Comparison of ENCODE assay signal across 16 cellular contexts in the genomic region with DNA sequence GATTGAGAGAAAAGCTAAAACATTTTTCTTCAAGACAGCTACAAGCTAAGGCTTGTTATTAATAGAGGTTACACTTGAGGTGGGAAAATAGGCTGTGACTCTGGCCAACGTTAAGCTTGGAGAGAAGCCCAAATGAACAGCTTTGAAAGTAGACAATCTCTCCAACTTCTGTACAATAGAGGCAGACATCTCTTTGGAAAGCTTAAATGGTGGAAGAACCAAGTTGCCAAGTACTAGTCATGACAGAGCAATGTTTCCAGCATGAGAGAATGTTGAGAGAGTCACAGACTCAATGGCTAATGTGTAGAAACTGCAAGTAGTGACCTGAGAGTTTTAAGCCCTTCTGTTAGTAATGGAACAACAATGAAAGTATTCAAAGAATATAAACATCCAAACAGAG.
DNase-seq lines count a peak whose midpoint lies in the region; ATAC-seq, FAIRE-seq and TF ChIP-seq lines count a peak whose summit lies in the region.
"Had no signal": no experiment of that assay in that cellular context is flagged by ENCODE, and none has a peak within 500 bp of the region (broad histone marks: within the 10 kb centered on the region; RNA-seq: fewer than 3 reads in every experiment).

No MANE protein-coding gene starts in this region.

- no peak overlapping the region for H3K4me2 ChIP-seq in astrocyte (ENCODE audit: low read length)

- H3K4me3 ChIP-seq in astrocyte (ENCODE audit: insufficient read depth, low read depth, low read length) (no peak overlapping the region), foreskin fibroblast (ENCODE audit: low read depth in 1 of 2, low read length in 2 of 2) (no peak overlapping the region)
- H3K4me3 ChIP-seq: cardiac muscle cell, psoas muscle had no signal

- peak overlapping the region; percentile 16 for H3K27ac Mint-ChIP-seq in astrocyte (ENCODE audit: unreplicated experiment)

- H3K27me3 Mint-ChIP-seq in astrocyte (ENCODE audit: low read depth, unreplicated experiment), result no peaks in the 10 kb centered on the region

- peaks cover 3% of the 10 kb centered on the region for H3K9me3 Mint-ChIP-seq in astrocyte (ENCODE audit: unreplicated experiment)
- H3K9me3 Mint-ChIP-seq: nephron had no signal

- ATAC-seq in HG03469 (IDR thresholded peaks at IDR 0.05; ENCODE audit: unreplicated experiment), result no peak
- ATAC-seq in GM19395 (IDR thresholded peaks at IDR 0.05; ENCODE audit: unreplicated experiment), result no peak
- ATAC-seq: psoas muscle had no signal

- H3K4me1 ChIP-seq in astrocyte (ENCODE audit: insufficient read depth, low read length), result peaks cover 25% of the 10 kb centered on the region
- H3K4me1 ChIP-seq: psoas muscle had no signal

- DNase-seq in AG08395 (ENCODE audit: low spot score) (peak; percentile 38), GM04503 (ENCODE audit: low read depth) (peak; percentile 54), astrocyte (ENCODE audit: low read depth) (peak; percentile 86), foreskin fibroblast (peak; percentile 62 to 71), NCI-H1048 (lab: John Stamatoyannopoulos, UW) (no peak), NCI-H510A treated with DMSO at 0.1 percent for 48 hours (lab: John Stamatoyannopoulos, UW) (no peak)
- DNase-seq: kidney, mesendoderm, NCI-H345, psoas muscle, RPMI8226, SW 1271 had no signal

- no peaks in the 10 kb centered on the region for H3K36me3 Mint-ChIP-seq in astrocyte (ENCODE audit: low read depth, unreplicated experiment)

- H3K27ac ChIP-seq in astrocyte (ENCODE audit: low read depth, low read length), result peak overlapping the region; percentile 23
- H3K27ac ChIP-seq: cardiac muscle cell, psoas muscle had no signal

- H3K4me3 Mint-ChIP-seq in astrocyte (ENCODE audit: unreplicated experiment), result no peak overlapping the region
- H3K4me3 Mint-ChIP-seq: nephron had no signal

- no peaks in the 10 kb centered on the region for H4K20me1 ChIP-seq in astrocyte (ENCODE audit: insufficient read depth, low read length)

- no peaks in the 10 kb centered on the region for H3K79me2 ChIP-seq in astrocyte (ENCODE audit: insufficient read depth, low read length)

- no peak overlapping the region for H2AFZ ChIP-seq in astrocyte (ENCODE audit: low read depth, low read length)

- peaks cover 39% of the 10 kb centered on the region for H3K4me1 Mint-ChIP-seq in astrocyte (ENCODE audit: low read depth, unreplicated experiment)

- no peaks in the 10 kb centered on the region for H3K9me3 ChIP-seq in astrocyte (ENCODE audit: insufficient read depth, low read depth, low read length)
- H3K9me3 ChIP-seq: psoas muscle had no signal

- H3K9ac ChIP-seq in astrocyte (ENCODE audit: low read length), result no peak overlapping the region

- TF ChIP-seq CTCF in astrocyte (IDR thresholded peaks at IDR 0.05; ENCODE audit: insufficient read depth, low read depth, low read length) (no peak), foreskin fibroblast (IDR thresholded peaks at IDR 0.05; ENCODE audit: low read depth, low read length) (no peak)

- FAIRE-seq in astrocyte (lab: Jason Lieb, UNC), result no peak
- FAIRE-seq: kidney had no signal

- no peaks in the 10 kb centered on the region for H3K36me3 ChIP-seq in astrocyte (ENCODE audit: insufficient read depth, low read length)
- H3K36me3 ChIP-seq: cardiac muscle cell had no signal

- no peaks in the 10 kb centered on the region for H3K27me3 ChIP-seq in astrocyte (ENCODE audit: insufficient read depth, low read length)
- H3K27me3 ChIP-seq: cardiac muscle cell had no signal

Comparison
In these comparisons a context has a peak if more than half of its experiments do, and no peak if none do; other contexts are left out.
1. DNase-seq: peak in AG08395 (single experiment), GM04503 (single experiment), astrocyte (single experiment) and foreskin fibroblast (2 of 2); none in NCI-H1048 (single experiment) and NCI-H510A treated with DMSO at 0.1 percent for 48 hours (single experiment).